8 cellular contexts compared by ENCODE assay signal in the genomic region with DNA sequence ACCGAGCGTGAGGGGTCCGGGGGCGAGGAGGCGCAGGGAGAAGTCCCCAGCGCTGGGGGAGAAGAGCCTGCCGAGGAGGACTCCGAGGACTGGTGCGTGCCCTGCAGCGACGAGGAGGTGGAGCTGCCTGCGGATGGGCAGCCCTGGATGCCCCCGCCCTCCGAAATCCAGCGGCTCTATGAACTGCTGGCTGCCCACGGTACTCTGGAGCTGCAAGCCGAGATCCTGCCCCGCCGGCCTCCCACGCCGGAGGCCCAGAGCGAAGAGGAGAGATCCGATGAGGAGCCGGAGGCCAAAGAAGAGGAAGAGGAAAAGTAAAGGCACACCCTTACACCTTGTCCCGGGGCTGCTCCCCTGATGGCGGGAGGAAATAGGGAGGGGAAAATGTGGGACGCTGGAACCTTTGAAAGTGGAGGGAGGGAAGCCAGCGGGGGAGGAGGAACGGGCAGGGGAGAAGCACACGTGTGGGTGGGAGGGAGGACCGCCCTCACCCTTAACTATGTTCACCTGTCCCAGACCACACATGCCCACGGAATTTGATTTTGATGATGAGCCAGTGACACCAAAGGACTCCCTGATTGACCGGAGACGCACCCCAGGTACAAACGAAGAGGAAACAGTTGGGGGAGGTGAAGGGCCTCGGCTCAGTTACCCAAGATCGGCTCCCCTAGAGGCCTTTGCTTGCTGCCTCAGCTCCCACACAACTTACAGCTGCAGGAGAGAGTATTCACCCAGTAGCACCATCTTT. TPM values are rescaled to one million over a fixed set of nuclear protein-coding genes. Genes with fewer than 3 reads are reported as not detected.
DNase-seq lines count a peak whose midpoint lies in the region; ATAC-seq and TF ChIP-seq lines count a peak whose summit lies in the region.

No MANE protein-coding gene starts in this region.

- peaks cover 5% of the 10 kb centered on the region; the same call in 1 of the 2 replicates for H3F3A ChIP-seq in DOHH2 (ENCODE audit: control insufficient read depth, insufficient read depth)
- peaks cover 4% of the 10 kb centered on the region; the same call in 1 of the 2 replicates for H3F3A ChIP-seq in Loucy (ENCODE audit: low read depth)

- H3K9me2 ChIP-seq in DOHH2 (replicated peaks; ENCODE audit: control insufficient read depth, low read length) (no peaks in the 10 kb centered on the region), Loucy (replicated peaks; ENCODE audit: low read depth, low read length) (no peaks in the 10 kb centered on the region)

- H3K9ac ChIP-seq in Loucy (ENCODE audit: low read depth, low read length, poor library complexity, severe bottlenecking): peak overlapping the region; percentile 86

- H4K20me1 ChIP-seq in DOHH2 (ENCODE audit: control insufficient read depth, insufficient read depth, low read depth, low read length) (peaks cover 20% of the 10 kb centered on the region; the same call in 1 of the 2 replicates), Loucy (ENCODE audit: insufficient read depth, low read length, poor library complexity, severe bottlenecking) (peaks cover 15% of the 10 kb centered on the region)

- H2AFZ ChIP-seq in Loucy (ENCODE audit: low read length): peak overlapping the region; percentile 82

- peak; percentile 68 for DNase-seq in T1000 (lab: John Stamatoyannopoulos, UW)
- peak; percentile 58 for DNase-seq in cerebellum (ENCODE audit: low spot score)
- peak; percentile 75 to 91 for DNase-seq in left lung
- peak; percentile 23 to 63 (median 42) for DNase-seq in stimulated activated naive CD4-positive, alpha-beta T cell (lab: John Stamatoyannopoulos, UW)
- DNase-seq in mesenteric fat pad (ENCODE audit: low spot score): no peak

- peaks cover 49% of the 10 kb centered on the region for H3K79me2 ChIP-seq in DOHH2 (ENCODE audit: control insufficient read depth, low read length)
- peaks cover 34% of the 10 kb centered on the region for H3K79me2 ChIP-seq in Loucy (ENCODE audit: insufficient read depth, low read length)

- H3K4me2 ChIP-seq in DOHH2 (ENCODE audit: low read length) (peak overlapping the region; percentile 98), Loucy (ENCODE audit: low read depth, low read length, poor library complexity, severe bottlenecking) (peak overlapping the region; percentile 97)

- H3K9me3 ChIP-seq in DOHH2 (ENCODE audit: control insufficient read depth, insufficient read depth, low read length) (no peaks in the 10 kb centered on the region), Loucy (ENCODE audit: insufficient read depth, low read depth, low read length) (no peaks in the 10 kb centered on the region), left lung (no peaks in the 10 kb centered on the region)

- ATAC-seq in GM21576 (IDR thresholded peaks at IDR 0.05; ENCODE audit: unreplicated experiment): peak; percentile 14
- peak; percentile 38 for ATAC-seq in left lung

- peak; percentile 51 for TF ChIP-seq CTCF in DOHH2 (IDR thresholded peaks at IDR 0.05; ENCODE audit: low read depth, low read length, poor library complexity, severe bottlenecking)
- TF ChIP-seq CTCF in Loucy (conservative IDR thresholded peaks at IDR 0.05; ENCODE audit: low read length): 0 out of 2 replicates have a peak, but pooled peaks have one; percentile 25
- no peak for TF ChIP-seq CTCF in left lung (IDR thresholded peaks at IDR 0.05)

- intact Hi-C loops in left lung (cut with DNase I): no loop called here

- peaks cover 77% of the 10 kb centered on the region for H3K4me1 ChIP-seq in DOHH2 (ENCODE audit: control insufficient read depth, low read length)
- peaks cover 48% of the 10 kb centered on the region for H3K4me1 ChIP-seq in Loucy (ENCODE audit: insufficient read depth, low read length, poor library complexity, severe bottlenecking)
- H3K4me1 ChIP-seq in left lung: peaks cover 31 to 74% of the 10 kb centered on the region in 2 donors

- H3K27me3 ChIP-seq in DOHH2 (ENCODE audit: control insufficient read depth, low read length) (no peaks in the 10 kb centered on the region), Loucy (ENCODE audit: insufficient read depth, low read length, poor library complexity, severe bottlenecking) (no peaks in the 10 kb centered on the region), left lung (peaks cover 0 to 13% of the 10 kb centered on the region in 2 donors)

- H3K36me3 ChIP-seq in DOHH2 (ENCODE audit: control insufficient read depth, low read length) (peaks cover 49% of the 10 kb centered on the region), Loucy (ENCODE audit: insufficient read depth, low read length) (no peaks in the 10 kb centered on the region; the same call in 1 of the 2 replicates), left lung (peaks cover 0 to 9% of the 10 kb centered on the region in 2 donors)

- H3K4me3 ChIP-seq in DOHH2 (ENCODE audit: low read length): peak overlapping the region; percentile 93
- peak overlapping the region; percentile 93 for H3K4me3 ChIP-seq in Loucy (ENCODE audit: low read length, poor library complexity, severe bottlenecking)
- peak overlapping the region; percentile 75 to 84 for H3K4me3 ChIP-seq in left lung

- H3K27ac ChIP-seq in DOHH2 (ENCODE audit: low read depth, low read length): peak overlapping the region; percentile 89
- H3K27ac ChIP-seq in left lung: peak overlapping the region; percentile 97

RNA-seq across cellular contexts. Expression of a gene that starts 0.9 kb away (rescaled TPM):
- total RNA-seq in cerebellum (12.2 TPM), left lung (10 to 100 TPM; 16.4 to 23.1 TPM), mesenteric fat pad (11.1 TPM)

RNA-seq across cellular contexts. Expression of a gene that starts 3.4 kb away (rescaled TPM):
- total RNA-seq in cerebellum (6.7 TPM), left lung (100 to 1,000 TPM; 236 to 280 TPM), mesenteric fat pad (150 TPM)

RNA-seq across cellular contexts. Expression of a gene that starts 4.9 kb away (rescaled TPM):
- total RNA-seq in cerebellum (18.1 TPM), left lung (1 to 10 TPM in 1 of 2 donors, under 1 TPM in 1; 0.94 to 3.1 TPM), mesenteric fat pad (1.5 TPM)

RNA-seq across cellular contexts. Expression of a gene that starts 10.5 kb away (rescaled TPM):
- total RNA-seq in cerebellum (150 TPM), left lung (100 to 1,000 TPM; 193 to 205 TPM), mesenteric fat pad (135 TPM)

RNA-seq across cellular contexts. Expression of a gene that starts 26.3 kb away (rescaled TPM):
- 49.2 TPM for total RNA-seq in cerebellum
- total RNA-seq in left lung: 10 to 100 TPM; 24.8 to 32.5 TPM
- 4.8 TPM for total RNA-seq in mesenteric fat pad

Comparison
In these comparisons a context has a peak if more than half of its experiments do, and no peak if none do; other contexts are left out.
1. CTCF ChIP-seq: peak in DOHH2 (single experiment) and Loucy (single experiment); none in left lung (0 of 2).
2. RNA of a gene that starts 3.4 kb away (total RNA-seq): 236 to 280 TPM in left lung and 150 TPM in mesenteric fat pad (single experiment); 6.7 TPM in cerebellum (single experiment); every median in the first group is over 10 times any median in the second.
3. Peak in every context shown above with its lines, with median percentiles within 50 percentile points of each other: H3K4me3 ChIP-seq.